1 cellular context compared by ENCODE assay signal in genomic region chr18:57107141-57107832, GRCh38.
TF ChIP-seq lines count a peak whose summit lies in the region.

No MANE protein-coding gene starts in this region.

TF ChIP-seq in HepG2, 621 proteins besides CTCF, POLR2A, EP300 and RAD21 (continued from another document):
- TF ChIP-seq, protein P1, sequence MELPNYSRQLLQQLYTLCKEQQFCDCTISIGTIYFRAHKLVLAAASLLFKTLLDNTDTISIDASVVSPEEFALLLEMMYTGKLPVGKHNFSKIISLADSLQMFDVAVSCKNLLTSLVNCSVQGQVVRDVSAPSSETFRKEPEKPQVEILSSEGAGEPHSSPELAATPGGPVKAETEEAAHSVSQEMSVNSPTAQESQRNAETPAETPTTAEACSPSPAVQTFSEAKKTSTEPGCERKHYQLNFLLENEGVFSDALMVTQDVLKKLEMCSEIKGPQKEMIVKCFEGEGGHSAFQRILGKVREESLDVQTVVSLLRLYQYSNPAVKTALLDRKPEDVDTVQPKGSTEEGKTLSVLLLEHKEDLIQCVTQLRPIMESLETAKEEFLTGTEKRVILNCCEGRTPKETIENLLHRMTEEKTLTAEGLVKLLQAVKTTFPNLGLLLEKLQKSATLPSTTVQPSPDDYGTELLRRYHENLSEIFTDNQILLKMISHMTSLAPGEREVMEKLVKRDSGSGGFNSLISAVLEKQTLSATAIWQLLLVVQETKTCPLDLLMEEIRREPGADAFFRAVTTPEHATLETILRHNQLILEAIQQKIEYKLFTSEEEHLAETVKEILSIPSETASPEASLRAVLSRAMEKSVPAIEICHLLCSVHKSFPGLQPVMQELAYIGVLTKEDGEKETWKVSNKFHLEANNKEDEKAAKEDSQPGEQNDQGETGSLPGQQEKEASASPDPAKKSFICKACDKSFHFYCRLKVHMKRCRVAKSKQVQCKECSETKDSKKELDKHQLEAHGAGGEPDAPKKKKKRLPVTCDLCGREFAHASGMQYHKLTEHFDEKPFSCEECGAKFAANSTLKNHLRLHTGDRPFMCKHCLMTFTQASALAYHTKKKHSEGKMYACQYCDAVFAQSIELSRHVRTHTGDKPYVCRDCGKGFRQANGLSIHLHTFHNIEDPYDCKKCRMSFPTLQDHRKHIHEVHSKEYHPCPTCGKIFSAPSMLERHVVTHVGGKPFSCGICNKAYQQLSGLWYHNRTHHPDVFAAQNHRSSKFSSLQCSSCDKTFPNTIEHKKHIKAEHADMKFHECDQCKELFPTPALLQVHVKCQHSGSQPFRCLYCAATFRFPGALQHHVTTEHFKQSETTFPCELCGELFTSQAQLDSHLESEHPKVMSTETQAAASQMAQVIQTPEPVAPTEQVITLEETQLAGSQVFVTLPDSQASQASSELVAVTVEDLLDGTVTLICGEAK (IDR thresholded peaks at IDR 0.05): no peak
- TF ChIP-seq, protein P1 (CRISPR knock-in tag; IDR thresholded peaks at IDR 0.05): no peak
- TF ChIP-seq ZBTB8A (CRISPR knock-in tag; IDR thresholded peaks at IDR 0.05; ENCODE audit: borderline replicate concordance, low read depth) (no peak), ZBTB44 (CRISPR knock-in tag; IDR thresholded peaks at IDR 0.05) (peak; percentile 92; the same call in 1 of the 2 replicates), HES4 (CRISPR knock-in tag; IDR thresholded peaks at IDR 0.05; ENCODE audit: borderline replicate concordance) (no peak), KLF11 (CRISPR knock-in tag; IDR thresholded peaks at IDR 0.05) (peak; percentile 77; the same call in 1 of the 2 replicates)
